In genomic region chr19:47112166-47112663, GRCh38 we compare ENCODE assay signal across 1 cellular context.
TF ChIP-seq lines count a peak whose summit lies in the region.

No MANE protein-coding gene starts in this region.

TF ChIP-seq in GM12878, 131 proteins besides CTCF, POLR2A, EP300 and RAD21 (continued from another document):
- TF ChIP-seq CEBPZ (IDR thresholded peaks at IDR 0.05; ENCODE audit: low read depth, low read length) (no peak), MXI1 (IDR thresholded peaks at IDR 0.05; ENCODE audit: low read depth, low read length) (0 out of 2 replicates have a peak, but pooled peaks have one; percentile 24), MAX (IDR thresholded peaks at IDR 0.05; ENCODE audit: low read depth, low read length) (no peak), EGR1 (IDR thresholded peaks at IDR 0.05; ENCODE audit: borderline replicate concordance in 1 of 2, low read depth in 2 of 2, low read length in 2 of 2) (peak in 1 of 2 experiments; percentile 96; a peak in 2 of 3 replicates), TAF1 (IDR thresholded peaks at IDR 0.05; ENCODE audit: borderline replicate concordance, low read depth, low read length) (peak; percentile 88), RELA (IDR thresholded peaks at IDR 0.05; ENCODE audit: borderline replicate concordance, partially characterized antibody) (no peak)
